ENCODE assay signal across 15 cellular contexts in genomic region chr9:133427658-133428348, GRCh38. TPM values are rescaled to one million over a fixed set of nuclear protein-coding genes. Genes with fewer than 3 reads are reported as not detected.
A peak's percentile ranks its signal among the peaks of the same experiment; 100 is the strongest.
DNase-seq lines count a peak whose midpoint lies in the region; ATAC-seq, FAIRE-seq and TF ChIP-seq lines count a peak whose summit lies in the region.
"Had no signal": no experiment of that assay in that cellular context is flagged by ENCODE, and none has a peak within 500 bp of the region (broad histone marks: within the 10 kb centered on the region; RNA-seq: fewer than 3 reads in every experiment).

No MANE protein-coding gene starts in this region.

- H4K20me1 ChIP-seq in H1 (replicated peaks in 1 of 2; ENCODE audit: control insufficient read depth in 1 of 2, insufficient read depth in 2 of 2, low read length in 2 of 2) (no peaks in the 10 kb centered on the region), neural progenitor cell (ENCODE audit: low read depth) (no peaks in the 10 kb centered on the region), Karpas-422 (ENCODE audit: insufficient read depth, low read depth, low read length) (no peaks in the 10 kb centered on the region)

- CTCF ChIA-PET in CD8-positive, alpha-beta T cell (lab: Charles Lee) = no interaction called here
- CTCF ChIA-PET in H1 (lab: Charles Lee; ENCODE audit: partially characterized antibody) = interaction anchor here (0.6 to 1.2 kb wide), 3 partner anchors 11 to 254 kb away, joined by 3 to 4 read pairs (median 3); no protein-coding TSS in a partner anchor

- H2BK20ac ChIP-seq in H1 (ENCODE audit: low read length) = peak overlapping the region; percentile 43; the same call in 1 of the 2 replicates

- no peaks in the 10 kb centered on the region for H3K9me2 ChIP-seq in Karpas-422 (replicated peaks; ENCODE audit: insufficient read depth, low read length)

- no peak overlapping the region for H3K56ac ChIP-seq in H1 (replicated peaks; ENCODE audit: insufficient read length, low read depth, low read length)

- H3K27ac Mint-ChIP-seq in CD8-positive, alpha-beta T cell = no peak overlapping the region
- no peak overlapping the region for H3K27ac Mint-ChIP-seq in neural progenitor cell

- no peak overlapping the region for H4K8ac ChIP-seq in H1 (ENCODE audit: extremely low read depth, insufficient read depth, low read length)

- H3K4me2 ChIP-seq in H1 (ENCODE audit: insufficient read depth in 1 of 2, low read depth in 2 of 2, low read length in 2 of 2) (peak overlapping the region; percentile 63 to 90), neural progenitor cell (peak overlapping the region; percentile 73), Karpas-422 (ENCODE audit: low read depth, low read length, poor library complexity, severe bottlenecking) (no peak overlapping the region)

- no peak overlapping the region for H3K4me3 ChIP-seq in CD8-positive, alpha-beta T cell (ENCODE audit: low read depth, low read length)
- H3K4me3 ChIP-seq in HUES48 (ENCODE audit: low read depth, low read length) = peak overlapping the region; percentile 53
- peak overlapping the region; percentile 31 to 65 (median 42) for H3K4me3 ChIP-seq in H1 (ENCODE audit: extremely low read depth in 1 of 4, insufficient read depth in 2 of 4, low read depth in 3 of 4, low read length in 4 of 4)
- H3K4me3 ChIP-seq in neural progenitor cell = peak overlapping the region; percentile 42
- H3K4me3 ChIP-seq in Karpas-422 (ENCODE audit: low read length) = no peak overlapping the region

- TF ChIP-seq RAD21 in H1 (IDR thresholded peaks at IDR 0.05 in 1 of 2, conservative IDR thresholded peaks at IDR 0.05 in 1 of 2; ENCODE audit: low read depth in 2 of 2, low read length in 2 of 2) = no peak

- ATAC-seq in CD8-positive, alpha-beta T cell = no peak

- H2AFZ ChIP-seq in H1 (ENCODE audit: low read length) = no peak overlapping the region
- peak overlapping the region; percentile 58 for H2AFZ ChIP-seq in neural progenitor cell (replicated peaks)
- H2AFZ ChIP-seq in Karpas-422 (ENCODE audit: low read length) = no peak overlapping the region
- H2AFZ ChIP-seq: GM23248 had no signal

- peak overlapping the region; percentile 32 for H3K18ac ChIP-seq in H1 (ENCODE audit: extremely low read depth, low read length)

- WGBS in H1 (ENCODE audit: extremely low coverage in 1 of 2, insufficient coverage in 1 of 2, insufficient read length in 1 of 2, insufficient replicate concordance in 2 of 2, low coverage in 1 of 2, low lambda C conversion rate in 2 of 2, missing lambda C conversion rate in 1 of 2), 2 experiments = 50% methylated on average over 10 of the region's 10 CpGs; no CpG with 5 or more reads in 1 of the 2 experiments

- no peak overlapping the region for H3K27ac ChIP-seq in CD8-positive, alpha-beta T cell (ENCODE audit: low read depth, low read length)
- H3K27ac ChIP-seq in HUES48 (ENCODE audit: low read depth, low read length) (no peak overlapping the region), H1 (ENCODE audit: low read depth, low read length) (no peak overlapping the region), neural progenitor cell (no peak overlapping the region), Karpas-422 (ENCODE audit: low read length) (no peak overlapping the region)
- H3K27ac ChIP-seq: GM23248, heart right ventricle, thoracic aorta had no signal

- intact Hi-C loops in CD8-positive, alpha-beta T cell (cut with DNase I, micrococcal nuclease) = no loop called here

- H2AK5ac ChIP-seq in H1 (ENCODE audit: low read depth, low read length) = no peak overlapping the region

- peaks cover 6% of the 10 kb centered on the region for H3K4me1 ChIP-seq in CD8-positive, alpha-beta T cell (ENCODE audit: insufficient read depth, low read length)
- H3K4me1 ChIP-seq in HUES48 (ENCODE audit: control insufficient read depth, insufficient read depth, low read length) = peaks cover 7% of the 10 kb centered on the region; the same call in 1 of the 2 replicates
- peaks cover 0 to 4% (median under 1%) of the 10 kb centered on the region in 4 experiments; a peak in 3 of 7 replicates for H3K4me1 ChIP-seq in H1 (replicated peaks in 1 of 4; ENCODE audit: control insufficient read depth in 3 of 4, insufficient read depth in 4 of 4, low read length in 3 of 4)
- H3K4me1 ChIP-seq in neural progenitor cell = no peaks in the 10 kb centered on the region
- no peaks in the 10 kb centered on the region for H3K4me1 ChIP-seq in Karpas-422 (ENCODE audit: low read length)

- no peak overlapping the region for H3K14ac ChIP-seq in H1 (ENCODE audit: insufficient read length)

- no peak overlapping the region for H2BK120ac ChIP-seq in H1 (replicated peaks; ENCODE audit: low read depth, low read length)

- no peak for DNase-seq in CD8-positive, alpha-beta T cell
- DNase-seq in H1 (ENCODE audit: low read depth in 1 of 2, low spot score in 2 of 2) (no peak), neural progenitor cell (ENCODE audit: low spot score) (no peak), NCI-H524 (lab: John Stamatoyannopoulos, UW) (no peak), Karpas-422 (no peak), hypothalamus (lab: John Stamatoyannopoulos, UW) (no peak)
- no peak for DNase-seq in effector CD4-positive, alpha-beta T cell
- DNase-seq: activated T-cell treated with anti-CD3 and anti-CD28 coated beads, Interleukin-2, amount 50 U/mL, for 48 hours; heart right ventricle; SHP77 had no signal

- peak overlapping the region; percentile 78 for H4K91ac ChIP-seq in H1 (replicated peaks; ENCODE audit: insufficient read length, low read length)

- no peak for TF ChIP-seq POLR2A in H1 (IDR thresholded peaks at IDR 0.05; ENCODE audit: control extremely low read depth in 1 of 2, low read depth in 2 of 2, low read length in 2 of 2)

- H3K27me3 Mint-ChIP-seq in CD8-positive, alpha-beta T cell (ENCODE audit: low read depth) = peaks cover 28% of the 10 kb centered on the region
- H3K27me3 Mint-ChIP-seq in neural progenitor cell (ENCODE audit: insufficient read depth, low read depth) = peaks cover 22% of the 10 kb centered on the region

- no peak overlapping the region for H3K23ac ChIP-seq in H1 (ENCODE audit: insufficient read length)

- FAIRE-seq in H1 (lab: Jason Lieb, UNC) = peak; percentile 78
- FAIRE-seq: endothelial cell of umbilical vein had no signal

- H3F3A ChIP-seq in neural progenitor cell (ENCODE audit: low read depth) = peaks cover 15% of the 10 kb centered on the region

- no peaks in the 10 kb centered on the region for H3K9me3 ChIP-seq in CD8-positive, alpha-beta T cell (ENCODE audit: low read length)
- H3K9me3 ChIP-seq in HUES48 (ENCODE audit: control insufficient read depth, insufficient read depth, low read length) (no peaks in the 10 kb centered on the region), H1 (ENCODE audit: insufficient read depth in 2 of 2, low read depth in 1 of 2, low read length in 1 of 2) (no peaks in the 10 kb centered on the region), neural progenitor cell (ENCODE audit: low read depth) (no peaks in the 10 kb centered on the region), Karpas-422 (ENCODE audit: low read length) (no peaks in the 10 kb centered on the region)
- H3K9me3 ChIP-seq: heart right ventricle, thoracic aorta had no signal

- peaks cover 6% of the 10 kb centered on the region for H3K4me1 Mint-ChIP-seq in CD8-positive, alpha-beta T cell (ENCODE audit: low read depth)
- H3K4me1 Mint-ChIP-seq in neural progenitor cell = peaks cover 12% of the 10 kb centered on the region

- H2BK5ac ChIP-seq in H1 (ENCODE audit: low read depth, low read length) = no peak overlapping the region

- peak overlapping the region; percentile 57 for H3K4me3 Mint-ChIP-seq in CD8-positive, alpha-beta T cell
- H3K4me3 Mint-ChIP-seq in neural progenitor cell = peak overlapping the region; percentile 81

- TF ChIP-seq CTCF in CD8-positive, alpha-beta T cell (IDR thresholded peaks at IDR 0.05) = no peak
- no peak for TF ChIP-seq CTCF in H1 (IDR thresholded peaks at IDR 0.05; ENCODE audit: control extremely low read depth in 1 of 3, insufficient read depth in 1 of 3, low read depth in 1 of 3, low read length in 3 of 3)
- TF ChIP-seq CTCF in neural progenitor cell (IDR thresholded peaks at IDR 0.05) = no peak

- H3K9ac ChIP-seq in HUES48 (ENCODE audit: low read depth, low read length) = no peak overlapping the region
- H3K9ac ChIP-seq in H1 (replicated peaks in 1 of 4; ENCODE audit: extremely low read depth in 1 of 4, low read depth in 3 of 4, low read length in 3 of 4) = peak overlapping the region in 1 of 4 experiments; percentile 16; a peak in 1 of 7 replicates
- H3K9ac ChIP-seq in neural progenitor cell = no peak overlapping the region
- H3K9ac ChIP-seq in Karpas-422 (ENCODE audit: low read length) = no peak overlapping the region
- H3K9ac ChIP-seq: GM23248 had no signal

- H3K36me3 Mint-ChIP-seq in CD8-positive, alpha-beta T cell = no peaks in the 10 kb centered on the region
- no peaks in the 10 kb centered on the region for H3K36me3 Mint-ChIP-seq in neural progenitor cell

- H4K5ac ChIP-seq in H1 (ENCODE audit: insufficient read length, low read depth, low read length) = no peak overlapping the region

- peak overlapping the region; percentile 17 for H3K4ac ChIP-seq in H1 (replicated peaks; ENCODE audit: insufficient read length, low read depth, low read length)

- no peaks in the 10 kb centered on the region for H3K79me1 ChIP-seq in H1 (ENCODE audit: low read depth, low read length)

- POLR2A ChIA-PET in CD8-positive, alpha-beta T cell (lab: Charles Lee) = no interaction called here
- POLR2A ChIA-PET in H1 (lab: Charles Lee; ENCODE audit: partially characterized antibody) = interaction anchor here (0.8 to 1.9 kb wide), 8 partner anchors 9 to 78 kb away, joined by 3 to 19 read pairs (median 6); partner anchors contain the start of genes CACFD1 and REXO4

- no peaks in the 10 kb centered on the region for H3K9me3 Mint-ChIP-seq in CD8-positive, alpha-beta T cell
- no peaks in the 10 kb centered on the region for H3K9me3 Mint-ChIP-seq in neural progenitor cell

- no peak for TF ChIP-seq EP300 in H1 (IDR thresholded peaks at IDR 0.05; ENCODE audit: borderline replicate concordance in 1 of 2, low read depth in 2 of 2, low read length in 2 of 2)

- H3K27me3 ChIP-seq in CD8-positive, alpha-beta T cell (ENCODE audit: insufficient read depth, low read length) = peaks cover 8% of the 10 kb centered on the region
- H3K27me3 ChIP-seq in HUES48 (ENCODE audit: control insufficient read depth, insufficient read depth, low read length) (peaks cover 12% of the 10 kb centered on the region), H1 (replicated peaks in 1 of 4; ENCODE audit: control insufficient read depth in 3 of 4, extremely low read depth in 1 of 4, insufficient read depth in 3 of 4, low read length in 3 of 4) (peaks cover 0 to 11% (median 4%) of the 10 kb centered on the region in 4 experiments; a peak in 5 of 7 replicates), neural progenitor cell (peaks cover 36% of the 10 kb centered on the region), Karpas-422 (ENCODE audit: low read length) (no peaks in the 10 kb centered on the region)

- H3K36me3 ChIP-seq in CD8-positive, alpha-beta T cell (ENCODE audit: insufficient read depth, low read length) = no peaks in the 10 kb centered on the region
- H3K36me3 ChIP-seq in HUES48 (ENCODE audit: control insufficient read depth, insufficient read depth, low read length) (peaks cover 4% of the 10 kb centered on the region; the same call in 1 of the 2 replicates), H1 (ENCODE audit: control insufficient read depth in 2 of 4, insufficient read depth in 4 of 4, low read length in 3 of 4) (no peaks in the 10 kb centered on the region), neural progenitor cell (no peaks in the 10 kb centered on the region), Karpas-422 (ENCODE audit: insufficient read depth, low read length) (no peaks in the 10 kb centered on the region)
- H3K36me3 ChIP-seq: heart right ventricle, thoracic aorta had no signal

- H3K23me2 ChIP-seq in H1 (ENCODE audit: low read depth, low read length) = peaks cover 7% of the 10 kb centered on the region; the same call in 1 of the 2 replicates

- H3K79me2 ChIP-seq in H1 (ENCODE audit: control insufficient read depth in 1 of 2, insufficient read depth in 2 of 2, low read length in 2 of 2) = no peaks in the 10 kb centered on the region
- no peaks in the 10 kb centered on the region for H3K79me2 ChIP-seq in neural progenitor cell (ENCODE audit: low read depth)
- no peaks in the 10 kb centered on the region for H3K79me2 ChIP-seq in Karpas-422 (ENCODE audit: low read length)

- H2BK15ac ChIP-seq in H1 (ENCODE audit: low read length) = no peak overlapping the region

- no peak overlapping the region for H2BK12ac ChIP-seq in H1 (ENCODE audit: low read depth, low read length)

RNA-seq across cellular contexts. Expression of gene ADAMTS13, which starts 5.6 kb away (rescaled TPM):
- 1 to 10 TPM; 2.0 to 2.5 TPM for total RNA-seq in CD8-positive, alpha-beta T cell
- 5.1 and 5.8 TPM in 2 replicates for total RNA-seq in H1 (2021; fragmentation: NEBNext Ultra II Directional; extraction: Animal tissue kit (Norgen Biotek cat#: 25700))
- polyA plus RNA-seq in H1 (2011; rRNA removed) = 4.4 and 6.6 TPM in 2 replicates
- 7.0 TPM for polyA plus RNA-seq in H1 (2011; cell fraction: cytosol; rRNA removed)
- 44.8 TPM for polyA plus RNA-seq in H1 (2011; cell fraction: nucleus; rRNA removed)
- 6.3 to 11.9 TPM (median 9.7 TPM) in 4 replicates for polyA plus RNA-seq in H1 (2012, experiment 1 of 2)
- polyA plus RNA-seq in H1 (2012, experiment 2 of 2) = 3.8 TPM
- polyA plus RNA-seq in H1 (2013, experiment 1 of 2) = 2.4 TPM
- 2.8 TPM for polyA plus RNA-seq in H1 (2013, experiment 2 of 2)
- 1.5 and 2.2 TPM in 2 replicates for polyA minus RNA-seq in H1 (2011; rRNA and poly(A)+ RNA removed)
- polyA minus RNA-seq in H1 (2011; cell fraction: cytosol; rRNA and poly(A)+ RNA removed) = 2.0 TPM
- 5.4 TPM for polyA minus RNA-seq in H1 (2011; cell fraction: nucleus; rRNA and poly(A)+ RNA removed)
- total RNA-seq in neural progenitor cell (ENCODE audit: low replicate concordance) = 2.4 and 6.1 TPM in 2 replicates
- 0.34 and 1.3 TPM in 2 replicates for total RNA-seq in Karpas-422 (2014; rRNA removed; shearing (Covaris generic); ENCODE audit: low replicate concordance)

RNA-seq across cellular contexts. Expression of gene REXO4, which starts 10.0 kb away (rescaled TPM):
- 10 to 100 TPM; 22.5 to 24.0 TPM for total RNA-seq in CD8-positive, alpha-beta T cell
- total RNA-seq in H1 (2021; fragmentation: NEBNext Ultra II Directional; extraction: Animal tissue kit (Norgen Biotek cat#: 25700)) = 37.7 and 38.3 TPM in 2 replicates
- 19.1 and 27.2 TPM in 2 replicates for polyA plus RNA-seq in H1 (2011; rRNA removed)
- 32.0 TPM for polyA plus RNA-seq in H1 (2011; cell fraction: cytosol; rRNA removed)
- 25.6 TPM for polyA plus RNA-seq in H1 (2011; cell fraction: nucleus; rRNA removed)
- polyA plus RNA-seq in H1 (2012, experiment 1 of 2) = 29.8 to 38.9 TPM (median 35.9 TPM) in 4 replicates
- polyA plus RNA-seq in H1 (2012, experiment 2 of 2) = 16.3 TPM
- 33.0 TPM for polyA plus RNA-seq in H1 (2013, experiment 1 of 2)
- 32.0 TPM for polyA plus RNA-seq in H1 (2013, experiment 2 of 2)
- polyA minus RNA-seq in H1 (2011; rRNA and poly(A)+ RNA removed) = 16.0 and 19.0 TPM in 2 replicates
- 18.6 TPM for polyA minus RNA-seq in H1 (2011; cell fraction: cytosol; rRNA and poly(A)+ RNA removed)
- polyA minus RNA-seq in H1 (2011; cell fraction: nucleus; rRNA and poly(A)+ RNA removed) = 12.3 TPM
- total RNA-seq in neural progenitor cell (ENCODE audit: low replicate concordance) = 17.9 and 24.9 TPM in 2 replicates
- 10.5 and 41.9 TPM in 2 replicates for total RNA-seq in Karpas-422 (2014; rRNA removed; shearing (Covaris generic); ENCODE audit: low replicate concordance)

RNA-seq across cellular contexts. Expression of gene CACFD1, which starts 32.0 kb away (rescaled TPM):
- total RNA-seq in CD8-positive, alpha-beta T cell = 1 to 10 TPM; 7.4 to 9.7 TPM
- total RNA-seq in H1 (2021; fragmentation: NEBNext Ultra II Directional; extraction: Animal tissue kit (Norgen Biotek cat#: 25700)) = 13.3 and 13.4 TPM in 2 replicates
- polyA plus RNA-seq in H1 (2011; rRNA removed) = 15.5 and 23.6 TPM in 2 replicates
- 18.6 TPM for polyA plus RNA-seq in H1 (2011; cell fraction: cytosol; rRNA removed)
- 36.2 TPM for polyA plus RNA-seq in H1 (2011; cell fraction: nucleus; rRNA removed)
- 8.1 to 19.8 TPM (median 16.8 TPM) in 4 replicates for polyA plus RNA-seq in H1 (2012, experiment 1 of 2)
- 11.4 TPM for polyA plus RNA-seq in H1 (2012, experiment 2 of 2)
- polyA plus RNA-seq in H1 (2013, experiment 1 of 2) = 6.8 TPM
- polyA plus RNA-seq in H1 (2013, experiment 2 of 2) = 7.3 TPM
- polyA minus RNA-seq in H1 (2011; rRNA and poly(A)+ RNA removed) = 15.2 and 20.4 TPM in 2 replicates
- 12.6 TPM for polyA minus RNA-seq in H1 (2011; cell fraction: cytosol; rRNA and poly(A)+ RNA removed)
- 33.3 TPM for polyA minus RNA-seq in H1 (2011; cell fraction: nucleus; rRNA and poly(A)+ RNA removed)
- total RNA-seq in neural progenitor cell (ENCODE audit: low replicate concordance) = 15.7 and 29.3 TPM in 2 replicates
- total RNA-seq in Karpas-422 (2014; rRNA removed; shearing (Covaris generic); ENCODE audit: low replicate concordance) = 4.5 and 15.3 TPM in 2 replicates

RNA-seq across cellular contexts. Expression of gene SLC2A6, which starts 51.1 kb away (rescaled TPM):
- total RNA-seq in CD8-positive, alpha-beta T cell = 1 to 10 TPM; 8.0 to 9.7 TPM
- 16.6 and 17.9 TPM in 2 replicates for total RNA-seq in H1 (2021; fragmentation: NEBNext Ultra II Directional; extraction: Animal tissue kit (Norgen Biotek cat#: 25700))
- polyA plus RNA-seq in H1 (2011; rRNA removed) = 17.8 and 18.6 TPM in 2 replicates
- 16.9 TPM for polyA plus RNA-seq in H1 (2011; cell fraction: cytosol; rRNA removed)
- polyA plus RNA-seq in H1 (2011; cell fraction: nucleus; rRNA removed) = 22.9 TPM
- polyA plus RNA-seq in H1 (2012, experiment 1 of 2) = 9.1 to 15.8 TPM (median 14.0 TPM) in 4 replicates
- 13.7 TPM for polyA plus RNA-seq in H1 (2012, experiment 2 of 2)
- 21.9 TPM for polyA plus RNA-seq in H1 (2013, experiment 1 of 2)
- polyA plus RNA-seq in H1 (2013, experiment 2 of 2) = 21.5 TPM
- 8.2 and 10.5 TPM in 2 replicates for polyA minus RNA-seq in H1 (2011; rRNA and poly(A)+ RNA removed)
- 13.1 TPM for polyA minus RNA-seq in H1 (2011; cell fraction: cytosol; rRNA and poly(A)+ RNA removed)
- 23.1 TPM for polyA minus RNA-seq in H1 (2011; cell fraction: nucleus; rRNA and poly(A)+ RNA removed)
- total RNA-seq in neural progenitor cell (ENCODE audit: low replicate concordance) = 2.3 and 8.8 TPM in 2 replicates
- total RNA-seq in Karpas-422 (2014; rRNA removed; shearing (Covaris generic); ENCODE audit: low replicate concordance) = 10.6 and 32.0 TPM in 2 replicates

RNA-seq across cellular contexts. Expression of gene STKLD1, which starts 51.6 kb away (rescaled TPM):
- total RNA-seq in CD8-positive, alpha-beta T cell = 1 to 10 TPM in 1 of 2 experiments, under 1 TPM in 1; 0.92 to 1.8 TPM
- not detected in 2 replicates for total RNA-seq in H1 (2021; fragmentation: NEBNext Ultra II Directional; extraction: Animal tissue kit (Norgen Biotek cat#: 25700))
- polyA plus RNA-seq in H1 (2011; rRNA removed) = 0.26 and 0.55 TPM in 2 replicates
- 0.23 TPM for polyA plus RNA-seq in H1 (2011; cell fraction: cytosol; rRNA removed)
- 0.41 TPM for polyA plus RNA-seq in H1 (2011; cell fraction: nucleus; rRNA removed)
- polyA plus RNA-seq in H1 (2012, experiment 1 of 2) = 0.08 to 0.95 TPM (median 0.52 TPM) in 4 replicates
- polyA plus RNA-seq in H1 (2012, experiment 2 of 2) = not detected
- polyA plus RNA-seq in H1 (2013, experiment 1 of 2) = 0.34 TPM
- polyA plus RNA-seq in H1 (2013, experiment 2 of 2) = 0.11 TPM
- polyA minus RNA-seq in H1 (2011; rRNA and poly(A)+ RNA removed) = 0.44 TPM in 1 of 2 replicates, not detected in the other
- polyA minus RNA-seq in H1 (2011; cell fraction: cytosol; rRNA and poly(A)+ RNA removed) = not detected
- polyA minus RNA-seq in H1 (2011; cell fraction: nucleus; rRNA and poly(A)+ RNA removed) = not detected
- total RNA-seq in neural progenitor cell (ENCODE audit: low replicate concordance) = 0.58 and 0.65 TPM in 2 replicates
- 0.93 and 0.97 TPM in 2 replicates for total RNA-seq in Karpas-422 (2014; rRNA removed; shearing (Covaris generic); ENCODE audit: low replicate concordance)
- total RNA-seq: HT1080 had no signal

Comparison
In these comparisons a context has a peak if more than half of its experiments do, and no peak if none do; other contexts are left out.
1. H3K4me3 ChIP-seq: peak in HUES48 (single experiment), H1 (4 of 4) and neural progenitor cell (single experiment); none in CD8-positive, alpha-beta T cell (single experiment) and Karpas-422 (single experiment).